Comparison of ENCODE assay signal across 23 cellular contexts in the genomic region with DNA sequence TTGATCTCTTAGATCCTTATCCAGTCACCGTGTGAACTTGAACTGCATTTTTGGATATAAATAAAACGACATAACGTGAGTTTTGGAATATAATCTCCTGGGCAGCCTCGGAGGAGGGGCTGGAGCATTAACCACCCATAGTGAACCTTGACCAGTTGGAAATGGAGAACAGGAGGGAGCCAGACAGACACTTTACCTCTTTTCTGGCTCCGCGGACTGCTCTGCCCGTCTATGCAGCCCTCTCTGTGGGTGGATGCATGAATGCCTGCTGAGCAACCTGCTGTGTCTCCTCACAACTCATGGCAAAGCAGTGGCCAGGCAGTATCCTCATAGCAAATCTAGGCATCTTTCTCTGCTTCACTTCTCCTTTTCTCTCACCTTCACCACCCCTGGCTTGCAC. TPM values are rescaled to one million over a fixed set of nuclear protein-coding genes. Genes with fewer than 3 reads are reported as not detected.
DNase-seq lines count a peak whose midpoint lies in the region; ATAC-seq, FAIRE-seq and TF ChIP-seq lines count a peak whose summit lies in the region.
"Had no signal": no experiment of that assay in that cellular context is flagged by ENCODE, and none has a peak within 500 bp of the region (broad histone marks: within the 10 kb centered on the region; RNA-seq: fewer than 3 reads in every experiment).

No MANE protein-coding gene starts in this region.

- no peak for TF ChIP-seq POLR2A in HepG2 (IDR thresholded peaks at IDR 0.05; ENCODE audit: insufficient read depth in 1 of 2, low read depth in 2 of 2, low read length in 2 of 2)

- peaks cover 13% of the 10 kb centered on the region for H3K4me1 Mint-ChIP-seq in MCF 10A (ENCODE audit: insufficient read depth, unreplicated experiment)
- H3K4me1 Mint-ChIP-seq: B cell had no signal

- H3K27me3 ChIP-seq in mammary epithelial cell (ENCODE audit: insufficient read depth, low read length), result no peaks in the 10 kb centered on the region
- no peaks in the 10 kb centered on the region for H3K27me3 ChIP-seq in HepG2 (ENCODE audit: control insufficient read depth in 1 of 2, insufficient read depth in 2 of 2, low read length in 2 of 2)
- H3K27me3 ChIP-seq: BLaER1 had no signal

- no peak for TF ChIP-seq EP300 in HepG2 (IDR thresholded peaks at IDR 0.05; ENCODE audit: low read depth in 2 of 2, low read length in 2 of 2)
- no peak for TF ChIP-seq EP300 in HepG2 (CRISPR knock-in tag; IDR thresholded peaks at IDR 0.05; ENCODE audit: borderline replicate concordance)

- H3K36me3 ChIP-seq in mammary epithelial cell (ENCODE audit: insufficient read depth, low read length) (no peaks in the 10 kb centered on the region), HepG2 (replicated peaks in 1 of 2; ENCODE audit: control insufficient read depth in 1 of 2, insufficient read depth in 2 of 2, low read length in 2 of 2) (no peaks in the 10 kb centered on the region)
- H3K36me3 ChIP-seq: BLaER1 had no signal

- no peak overlapping the region for H3K27ac ChIP-seq in mammary epithelial cell (ENCODE audit: insufficient read depth, low read depth, low read length)
- H3K27ac ChIP-seq in HepG2 (ENCODE audit: extremely low read length, insufficient read depth, low read length), result peak overlapping the region; percentile 33
- H3K27ac ChIP-seq: 22Rv1, BLaER1, C4-2B, GM23248 had no signal

- in situ Hi-C loops in mammary epithelial cell (cut with MboI; ENCODE audit: low sequenced_read_pairs in 2 of 2), result no loop called here
- in situ Hi-C loops in HepG2 (cut with HindIII; ENCODE audit: extremely low pct_ligation_motif_present, low pct_unique_long_range_greater_than_20kb), result no loop called here

- H3K9me3 Mint-ChIP-seq in MCF 10A (ENCODE audit: unreplicated experiment), result peaks cover 4% of the 10 kb centered on the region

- 80% methylated on average over 7 of the region's 7 CpGs for WGBS in mammary epithelial cell (ENCODE audit: low coverage, missing lambda C conversion rate)
- 36% methylated on average over 7 of the region's 7 CpGs for WGBS in HepG2 (ENCODE audit: low lambda C conversion rate)

- no peak for FAIRE-seq in HepG2 (lab: Jason Lieb, UNC)
- FAIRE-seq: A204.1, G401.6, GM12892 had no signal

- H3K4me2 ChIP-seq in mammary epithelial cell (ENCODE audit: insufficient read depth, low read depth, low read length) (no peak overlapping the region), HepG2 (ENCODE audit: low read depth, low read length) (peak overlapping the region; percentile 16; the same call in 1 of the 2 replicates)
- H3K4me2 ChIP-seq: BLaER1 had no signal

- no peak overlapping the region for H3K4me3 Mint-ChIP-seq in MCF 10A (ENCODE audit: unreplicated experiment)
- H3K4me3 Mint-ChIP-seq: B cell; CD4-positive, CD25-positive, alpha-beta regulatory T cell; CD8-positive, alpha-beta T cell; H9; HFFc6 had no signal

- no peaks in the 10 kb centered on the region for H3K79me2 ChIP-seq in mammary epithelial cell (ENCODE audit: insufficient read depth, low read length)
- no peaks in the 10 kb centered on the region for H3K79me2 ChIP-seq in HepG2 (ENCODE audit: insufficient read depth, low read length)

- CTCF ChIA-PET in MCF 10A (lab: Yijun Ruan, JAX), result interaction anchor here (1.0 kb wide), 1 partner anchor 11 kb away, joined by 3 read pairs; no protein-coding TSS in a partner anchor
- CTCF ChIA-PET in mammary epithelial cell (lab: Charles Lee; ENCODE audit: low non-redundant PET), result no interaction called here
- CTCF ChIA-PET in HepG2 (lab: Yijun Ruan, JAX; ENCODE audit: low intra/inter-chr PET ratio, low total read pairs), result no interaction called here

- H3K9me3 ChIP-seq in mammary epithelial cell (replicated peaks; ENCODE audit: insufficient read depth, low read length) (no peaks in the 10 kb centered on the region), HepG2 (ENCODE audit: low read length) (peaks cover 8% of the 10 kb centered on the region)

- no peaks in the 10 kb centered on the region for H3K27me3 Mint-ChIP-seq in MCF 10A (ENCODE audit: insufficient read depth, unreplicated experiment)

- TF ChIP-seq CTCF in MCF 10A (IDR thresholded peaks at IDR 0.05; ENCODE audit: unreplicated experiment) (no peak), mammary epithelial cell (conservative IDR thresholded peaks at IDR 0.05 in 1 of 2, IDR thresholded peaks at IDR 0.05 in 1 of 2; ENCODE audit: extremely low read depth in 1 of 2, insufficient read depth in 1 of 2, low read depth in 1 of 2, low read length in 2 of 2) (no peak), HepG2 (CRISPR knock-in tag; IDR thresholded peaks at IDR 0.05) (no peak)

- POLR2A ChIA-PET in MCF 10A (lab: Yijun Ruan, JAX), result interaction anchor here (0.6 to 1.6 kb wide), 2 partner anchors 14 to 101 kb away, joined by 3 to 4 read pairs; no protein-coding TSS in a partner anchor
- POLR2A ChIA-PET in HepG2 (lab: Yijun Ruan, JAX), result no interaction called here

- H3K27ac Mint-ChIP-seq in MCF 10A (ENCODE audit: low read depth, unreplicated experiment), result peak overlapping the region; percentile 65
- H3K27ac Mint-ChIP-seq: B cell; CD8-positive, alpha-beta T cell; H9; HFFc6 had no signal

- H3K4me3 ChIP-seq in mammary epithelial cell (replicated peaks in 1 of 3; ENCODE audit: insufficient read depth in 1 of 3, low read depth in 2 of 3, low read length in 3 of 3) (no peak overlapping the region), HepG2 (replicated peaks in 1 of 3; ENCODE audit: insufficient read depth in 1 of 3, low read depth in 2 of 3, low read length in 3 of 3) (no peak overlapping the region)
- H3K4me3 ChIP-seq: BLaER1, GM23248 had no signal

- H2AFZ ChIP-seq in mammary epithelial cell (ENCODE audit: low read depth, low read length) (no peak overlapping the region), HepG2 (ENCODE audit: low read length) (peak overlapping the region; percentile 56)
- H2AFZ ChIP-seq: GM23248 had no signal

- DNase-seq in MCF 10A (ENCODE audit: unreplicated experiment) (no peak), mammary epithelial cell (no peak), HepG2 (ENCODE audit: low spot score) (no peak), mesenteric fat pad (ENCODE audit: low spot score) (peak; percentile 45), HuH-7.5 (ENCODE audit: low spot score) (no peak)
- no peak for DNase-seq in activated CD4-positive, alpha-beta T cell treated with anti-CD3 and anti-CD28 coated beads, Interleukin-2, amount 50 U/mL, for 48 hours
- DNase-seq: Caco-2; CD4-positive, CD25-positive, alpha-beta regulatory T cell; CD8-positive, alpha-beta T cell; DMS153; DND-41; GM23248; H9; HFFc6 had no signal

- peak; percentile 70 for ATAC-seq in HepG2
- no peak for ATAC-seq in HG03280 (IDR thresholded peaks at IDR 0.05; ENCODE audit: unreplicated experiment)
- ATAC-seq: CD8-positive, alpha-beta T cell; HCT116 had no signal

- peaks cover 20% of the 10 kb centered on the region for H3K4me1 ChIP-seq in mammary epithelial cell (ENCODE audit: insufficient read depth, low read length)
- peaks cover 54% of the 10 kb centered on the region for H3K4me1 ChIP-seq in HepG2 (ENCODE audit: insufficient read depth, low read length)
- H3K4me1 ChIP-seq: BLaER1 had no signal

- no TSS peak for BruUV-seq in MCF 10A (replicated peaks; lab: Mats Ljungman, UMichigan)
- BruUV-seq in mammary epithelial cell (replicated peaks; lab: Mats Ljungman, UMichigan), result no TSS peak
- BruUV-seq in HepG2 (replicated peaks; lab: Mats Ljungman, UMichigan), result no TSS peak

- TF ChIP-seq RAD21 in HepG2 (CRISPR knock-in tag; IDR thresholded peaks at IDR 0.05), result no peak

- H3K9ac ChIP-seq in mammary epithelial cell (ENCODE audit: insufficient read depth, low read length) (no peak overlapping the region), HepG2 (ENCODE audit: insufficient read depth, low read depth, low read length) (no peak overlapping the region; the same call in 1 of the 2 replicates)
- H3K9ac ChIP-seq: BLaER1, GM23248 had no signal

- H4K20me1 ChIP-seq in mammary epithelial cell (ENCODE audit: insufficient read depth, low read length), result no peaks in the 10 kb centered on the region
- no peaks in the 10 kb centered on the region for H4K20me1 ChIP-seq in HepG2 (ENCODE audit: insufficient read depth, low read length)
- H4K20me1 ChIP-seq: BLaER1 had no signal

- intact Hi-C loops in MCF 10A (cut with micrococcal nuclease), result no loop called here
- intact Hi-C loops in mammary epithelial cell (cut with micrococcal nuclease), result no loop called here
- intact Hi-C loops in HepG2 (cut with micrococcal nuclease; ENCODE audit: unreplicated experiment), result no loop called here

- dilution Hi-C loops in mammary epithelial cell (cut with HindIII; ENCODE audit: low sequenced_read_pairs), result no loop called here

- H3K36me3 Mint-ChIP-seq in MCF 10A (ENCODE audit: insufficient read depth, unreplicated experiment), result no peaks in the 10 kb centered on the region
- H3K36me3 Mint-ChIP-seq: CD8-positive, alpha-beta T cell had no signal

RNA-seq across cellular contexts. Expression of a gene that starts 10.5 kb away (rescaled TPM):
- 42.8 and 44.1 TPM in 2 replicates for total RNA-seq in MCF 10A (2022)
- 10 to 100 TPM; 35.7 to 39.0 TPM for total RNA-seq in mammary epithelial cell
- polyA plus RNA-seq in mammary epithelial cell, result 17.0 TPM
- 20.1 TPM for polyA minus RNA-seq in mammary epithelial cell
- total RNA-seq in HepG2 (2016; rRNA removed; fragmentation: Illumina TruSeq; extraction: Trizol), result 47.5 and 47.8 TPM in 2 replicates
- 17.3 and 20.1 TPM in 2 replicates for total RNA-seq in HepG2 (2016; cell fraction: cytosol; rRNA removed; fragmentation: Illumina TruSeq; extraction: Trizol; ENCODE audit: low read depth)
- total RNA-seq in HepG2 (2016; cell fraction: insoluble cytoplasmic fraction; rRNA removed; fragmentation: Illumina TruSeq; extraction: Trizol), result 44.5 and 51.8 TPM in 2 replicates
- 19.7 and 24.1 TPM in 2 replicates for total RNA-seq in HepG2 (2016; cell fraction: membrane; rRNA removed; fragmentation: Illumina TruSeq; extraction: Trizol)
- 55.8 and 65.6 TPM in 2 replicates for total RNA-seq in HepG2 (2016; cell fraction: nucleus; rRNA removed; fragmentation: Illumina TruSeq; extraction: Trizol)
- 32.8 and 37.8 TPM in 2 replicates for polyA plus RNA-seq in HepG2 (2011; rRNA removed)
- polyA plus RNA-seq in HepG2 (2011; cell fraction: cytosol; rRNA removed), result 20.8 and 21.9 TPM in 2 replicates
- 65.3 and 69.9 TPM in 2 replicates for polyA plus RNA-seq in HepG2 (2011; cell fraction: nucleus; rRNA removed)
- 20.1 and 22.7 TPM in 2 replicates for polyA plus RNA-seq in HepG2 (2012)
- polyA plus RNA-seq in HepG2 (2016; cell fraction: cytosol; fragmentation: Illumina TruSeq; extraction: Trizol; ENCODE audit: low read depth), result 15.4 and 15.5 TPM in 2 replicates
- polyA plus RNA-seq in HepG2 (2016; cell fraction: insoluble cytoplasmic fraction; fragmentation: Illumina TruSeq; extraction: Trizol; ENCODE audit: low read depth), result 33.1 and 38.8 TPM in 2 replicates
- 11.9 and 12.6 TPM in 2 replicates for polyA plus RNA-seq in HepG2 (2016; cell fraction: membrane; fragmentation: Illumina TruSeq; extraction: Trizol; ENCODE audit: low read depth)
- 54.6 and 64.4 TPM in 2 replicates for polyA plus RNA-seq in HepG2 (2016; cell fraction: nucleus; fragmentation: Illumina TruSeq; extraction: Trizol; ENCODE audit: insufficient read depth, low read depth)
- 9.0 and 51.6 TPM in 2 replicates for polyA minus RNA-seq in HepG2 (2011; rRNA and poly(A)+ RNA removed; ENCODE audit: low replicate concordance)
- 18.4 and 20.6 TPM in 2 replicates for polyA minus RNA-seq in HepG2 (2011; cell fraction: cytosol; rRNA and poly(A)+ RNA removed)
- 168 and 170 TPM in 2 replicates for polyA minus RNA-seq in HepG2 (2011; cell fraction: nucleus; rRNA and poly(A)+ RNA removed)
- total RNA-seq in mesenteric fat pad, result 19.9 TPM

RNA-seq across cellular contexts. Expression of a gene that starts 36.0 kb away (rescaled TPM):
- total RNA-seq in MCF 10A (2022) (10.5 and 11.9 TPM in 2 replicates), mammary epithelial cell (10 to 100 TPM; 21.5 to 31.1 TPM), HepG2 (2016; rRNA removed; fragmentation: Illumina TruSeq; extraction: Trizol) (22.5 and 51.1 TPM in 2 replicates), mesenteric fat pad (30.5 TPM)
- polyA plus RNA-seq in mammary epithelial cell (15.1 TPM), HepG2 (2011; rRNA removed) (19.6 and 19.9 TPM in 2 replicates)
- 81.2 TPM for polyA minus RNA-seq in mammary epithelial cell
- 19.7 and 21.5 TPM in 2 replicates for total RNA-seq in HepG2 (2016; cell fraction: cytosol; rRNA removed; fragmentation: Illumina TruSeq; extraction: Trizol; ENCODE audit: low read depth)
- 23.8 and 44.2 TPM in 2 replicates for total RNA-seq in HepG2 (2016; cell fraction: insoluble cytoplasmic fraction; rRNA removed; fragmentation: Illumina TruSeq; extraction: Trizol)
- total RNA-seq in HepG2 (2016; cell fraction: membrane; rRNA removed; fragmentation: Illumina TruSeq; extraction: Trizol), result 31.3 and 31.8 TPM in 2 replicates
- 20.6 and 22.5 TPM in 2 replicates for total RNA-seq in HepG2 (2016; cell fraction: nucleus; rRNA removed; fragmentation: Illumina TruSeq; extraction: Trizol)
- polyA plus RNA-seq in HepG2 (2011; cell fraction: cytosol; rRNA removed), result 13.8 and 15.3 TPM in 2 replicates
- polyA plus RNA-seq in HepG2 (2011; cell fraction: nucleus; rRNA removed), result 14.3 and 16.7 TPM in 2 replicates
- polyA plus RNA-seq in HepG2 (2012), result 19.1 and 23.4 TPM in 2 replicates
- polyA plus RNA-seq in HepG2 (2016; cell fraction: cytosol; fragmentation: Illumina TruSeq; extraction: Trizol; ENCODE audit: low read depth), result 5.3 and 5.9 TPM in 2 replicates
- 38.7 and 39.7 TPM in 2 replicates for polyA plus RNA-seq in HepG2 (2016; cell fraction: insoluble cytoplasmic fraction; fragmentation: Illumina TruSeq; extraction: Trizol; ENCODE audit: low read depth)
- 10.5 and 13.7 TPM in 2 replicates for polyA plus RNA-seq in HepG2 (2016; cell fraction: membrane; fragmentation: Illumina TruSeq; extraction: Trizol; ENCODE audit: low read depth)
- polyA plus RNA-seq in HepG2 (2016; cell fraction: nucleus; fragmentation: Illumina TruSeq; extraction: Trizol; ENCODE audit: insufficient read depth, low read depth), result 32.3 and 39.0 TPM in 2 replicates
- 8.8 and 61.2 TPM in 2 replicates for polyA minus RNA-seq in HepG2 (2011; rRNA and poly(A)+ RNA removed; ENCODE audit: low replicate concordance)
- 24.5 and 28.9 TPM in 2 replicates for polyA minus RNA-seq in HepG2 (2011; cell fraction: cytosol; rRNA and poly(A)+ RNA removed)
- polyA minus RNA-seq in HepG2 (2011; cell fraction: nucleus; rRNA and poly(A)+ RNA removed), result 27.6 and 30.8 TPM in 2 replicates
